ENCODE assay signal across 8 cellular contexts in the genomic region with DNA sequence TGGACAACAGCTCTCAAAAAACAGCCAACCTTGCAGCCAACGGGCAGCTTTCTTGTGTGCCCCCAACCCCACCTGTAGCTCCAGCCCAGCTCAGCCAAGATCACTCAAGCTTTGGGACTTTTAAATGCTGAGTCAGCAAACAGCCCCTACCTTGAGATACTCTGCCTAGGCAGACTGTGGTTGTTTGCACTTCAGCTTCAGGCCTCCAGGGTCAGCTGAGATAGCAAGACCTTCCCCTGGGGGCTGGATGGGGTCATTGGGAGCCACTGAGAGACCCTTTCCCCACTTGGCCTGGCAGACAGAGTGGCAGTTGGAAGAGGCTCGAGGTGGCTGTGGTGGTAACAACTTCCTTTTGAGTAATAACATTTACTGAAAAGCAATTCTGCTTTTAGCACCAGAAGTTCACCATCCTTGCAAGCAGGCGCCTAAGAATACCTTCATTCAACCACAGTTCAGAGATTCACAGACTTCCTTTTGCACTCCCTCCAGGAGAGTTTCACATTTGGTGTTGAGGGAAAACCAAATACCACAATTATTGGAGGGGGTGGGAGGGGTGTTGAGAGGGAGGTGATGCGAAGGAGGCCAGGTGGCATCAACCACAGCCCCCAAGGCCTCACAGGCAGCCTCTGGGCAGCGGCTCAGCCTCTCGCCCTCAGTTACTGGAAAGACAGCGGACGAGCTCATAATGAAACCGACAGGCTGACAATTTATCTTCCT.
DNase-seq lines count a peak whose midpoint lies in the region; ATAC-seq, FAIRE-seq and TF ChIP-seq lines count a peak whose summit lies in the region.

No MANE protein-coding gene starts in this region.

- peaks cover 4% of the 10 kb centered on the region; the same call in 1 of the 2 replicates for H3K27me3 ChIP-seq in SJCRH30
- no peaks in the 10 kb centered on the region for H3K27me3 ChIP-seq in colonic mucosa
- no peaks in the 10 kb centered on the region for H3K27me3 ChIP-seq in osteoblast (ENCODE audit: insufficient read depth, low read length)

- TF ChIP-seq CTCF in colonic mucosa (IDR thresholded peaks at IDR 0.05) (no peak), osteoblast (IDR thresholded peaks at IDR 0.05; ENCODE audit: extremely low read depth, low read depth, low read length) (no peak)

- peak overlapping the region; percentile 69 for H3K4me2 ChIP-seq in osteoblast (ENCODE audit: insufficient read depth, low read length)

- no peak for FAIRE-seq in H54 (lab: Jason Lieb, UNC)

- H2AFZ ChIP-seq in osteoblast (ENCODE audit: low read length): peak overlapping the region; percentile 73

- peak; percentile 45 for ATAC-seq in HG03039 (IDR thresholded peaks at IDR 0.05; ENCODE audit: unreplicated experiment)

- H3K79me2 ChIP-seq in osteoblast (ENCODE audit: insufficient read depth, low read length): no peaks in the 10 kb centered on the region

- H3K27ac ChIP-seq in SJCRH30: peak overlapping the region; percentile 22
- H3K27ac ChIP-seq in colonic mucosa: peak overlapping the region; percentile 41
- peak overlapping the region; percentile 87 for H3K27ac ChIP-seq in osteoblast (ENCODE audit: low read depth, low read length)

- H3K9ac ChIP-seq in colonic mucosa (ENCODE audit: low read depth in 2 of 2, low read length in 2 of 2): peak overlapping the region; percentile 3 to 50

- peaks cover 19% of the 10 kb centered on the region for H3K4me1 ChIP-seq in SJCRH30
- H3K4me1 ChIP-seq in colonic mucosa: no peaks in the 10 kb centered on the region
- peaks cover 57% of the 10 kb centered on the region for H3K4me1 ChIP-seq in osteoblast (ENCODE audit: insufficient read depth, low read length)

- H4K20me1 ChIP-seq in osteoblast (ENCODE audit: insufficient read depth, low read length): no peaks in the 10 kb centered on the region

- peak; percentile 82 for DNase-seq in activated CD8-positive, alpha-beta memory T cell treated with anti-CD3 and anti-CD28 coated beads for 24 hours
- DNase-seq in activated CD8-positive, alpha-beta memory T cell treated with anti-CD3 and anti-CD28 coated beads, Interleukin-2, amount 50 U/mL, for 4 hours: no peak
- DNase-seq in SJCRH30 (peak; percentile 60 to 76), colonic mucosa (no peak), osteoblast (ENCODE audit: insufficient read length, low spot score, missing footprints) (no peak), H54 (ENCODE audit: insufficient read length, low spot score) (no peak), putamen (ENCODE audit: low spot score) (no peak)

- H3K9me3 ChIP-seq in SJCRH30 (replicated peaks): no peaks in the 10 kb centered on the region
- H3K9me3 ChIP-seq in colonic mucosa: no peaks in the 10 kb centered on the region
- no peaks in the 10 kb centered on the region for H3K9me3 ChIP-seq in osteoblast (ENCODE audit: low read depth, low read length)

- no peaks in the 10 kb centered on the region for H3K36me3 ChIP-seq in SJCRH30
- no peaks in the 10 kb centered on the region for H3K36me3 ChIP-seq in colonic mucosa
- H3K36me3 ChIP-seq in osteoblast (ENCODE audit: insufficient read depth, low read length): no peaks in the 10 kb centered on the region

- intact Hi-C loops in colonic mucosa (cut with DNase I): no loop called here

- peak overlapping the region; percentile 10 for H3K4me3 ChIP-seq in SJCRH30
- H3K4me3 ChIP-seq in colonic mucosa: no peak overlapping the region
- peak overlapping the region; percentile 46 for H3K4me3 ChIP-seq in osteoblast (ENCODE audit: insufficient read depth, low read length)

- TF ChIP-seq POLR2A in H54 (IDR thresholded peaks at IDR 0.05; ENCODE audit: low read depth, low read length): no peak

Comparison
In these comparisons a context has a peak if more than half of its experiments do, and no peak if none do; other contexts are left out.
1. DNase-seq: peak in activated CD8-positive, alpha-beta memory T cell treated with anti-CD3 and anti-CD28 coated beads for 24 hours (single experiment) and SJCRH30 (2 of 2); none in activated CD8-positive, alpha-beta memory T cell treated with anti-CD3 and anti-CD28 coated beads, Interleukin-2, amount 50 U/mL, for 4 hours (single experiment), colonic mucosa (single experiment), osteoblast (single experiment), H54 (single experiment) and putamen (single experiment).
2. H3K27ac ChIP-seq: peak in every context shown above with its lines; median percentile 87 in osteoblast; 41 in colonic mucosa; 22 in SJCRH30.